8 cellular contexts compared by ENCODE assay signal in the genomic region with DNA sequence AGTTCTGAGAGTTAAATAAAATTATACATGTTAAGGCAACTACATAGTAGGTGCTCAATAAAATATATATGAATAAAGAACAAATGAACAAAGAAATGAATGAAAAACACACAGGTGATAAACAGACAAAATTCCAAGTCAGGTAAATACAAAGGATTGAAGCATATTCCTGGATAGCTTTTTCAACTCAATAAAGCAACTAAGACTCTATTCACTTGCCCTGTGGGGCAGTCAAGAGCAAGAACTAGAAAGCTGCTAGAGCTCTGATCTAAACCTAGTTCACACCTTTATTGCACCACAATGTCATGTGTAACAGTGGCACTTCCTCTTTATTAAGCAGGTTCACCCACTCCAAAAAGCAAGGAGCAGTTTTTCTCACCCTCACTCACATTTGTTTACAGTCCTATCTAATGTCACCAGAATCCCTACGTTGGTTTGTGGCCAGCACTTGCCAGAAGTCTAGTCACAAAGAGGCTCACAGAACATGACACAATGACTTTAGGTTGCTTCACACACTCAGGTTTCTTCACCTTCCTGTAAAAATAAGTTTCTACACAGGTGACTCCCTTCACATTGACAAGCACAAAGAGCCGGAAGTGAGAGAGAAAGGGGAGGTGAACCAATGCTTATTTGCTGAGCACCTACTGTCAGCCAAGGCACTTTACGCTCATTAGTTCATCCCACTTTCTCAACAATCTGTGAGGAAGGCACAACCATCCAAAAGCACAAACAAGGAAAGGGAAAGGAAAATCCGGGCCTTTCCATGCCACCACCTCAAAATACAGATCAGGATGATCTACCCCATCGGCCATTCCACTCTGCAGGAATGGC.
DNase-seq lines count a peak whose midpoint lies in the region; ATAC-seq and TF ChIP-seq lines count a peak whose summit lies in the region.

No MANE protein-coding gene starts in this region.

- peak; percentile 46 for DNase-seq in GM19238 (ENCODE audit: insufficient read length, low spot score)
- peak; percentile 37 to 95 (median 66) for DNase-seq in T-helper 1 cell
- DNase-seq in choroid plexus epithelial cell (ENCODE audit: low read depth), result no peak
- peak; percentile 72 for DNase-seq in stimulated activated CD4-positive, alpha-beta T cell treated with anti-CD3 and anti-CD28 coated beads, Interleukin-1b, Interleukin-23, amount 100 ng/mL, for 48 hours
- no peak for DNase-seq in NCI-H774 (lab: John Stamatoyannopoulos, UW)
- no peak for DNase-seq in NCI-H345 treated with DMSO at 0.1 percent for 48 hours (lab: John Stamatoyannopoulos, UW; ENCODE audit: unreplicated experiment)
- DNase-seq in head of caudate nucleus, result no peak

- peak; percentile 56 for ATAC-seq in HG03103 (IDR thresholded peaks at IDR 0.05; ENCODE audit: low read depth, unreplicated experiment)

- no peak overlapping the region for H3K4me3 ChIP-seq in choroid plexus epithelial cell (ENCODE audit: low read depth, low read length)

- TF ChIP-seq CTCF in choroid plexus epithelial cell (conservative IDR thresholded peaks at IDR 0.05; ENCODE audit: low read depth, low read length), result peak; percentile 4

- intact Hi-C loops in head of caudate nucleus (cut with DNase I), result no loop called here

Comparison
In these comparisons a context has a peak if more than half of its experiments do, and no peak if none do; other contexts are left out.
1. DNase-seq: peak in GM19238 (single experiment), T-helper 1 cell (5 of 5) and stimulated activated CD4-positive, alpha-beta T cell treated with anti-CD3 and anti-CD28 coated beads, Interleukin-1b, Interleukin-23, amount 100 ng/mL, for 48 hours (single experiment); none in choroid plexus epithelial cell (single experiment), NCI-H774 (single experiment), NCI-H345 treated with DMSO at 0.1 percent for 48 hours (single experiment) and head of caudate nucleus (0 of 42).